Comparison of ENCODE assay signal across 19 cellular contexts in the genomic region with DNA sequence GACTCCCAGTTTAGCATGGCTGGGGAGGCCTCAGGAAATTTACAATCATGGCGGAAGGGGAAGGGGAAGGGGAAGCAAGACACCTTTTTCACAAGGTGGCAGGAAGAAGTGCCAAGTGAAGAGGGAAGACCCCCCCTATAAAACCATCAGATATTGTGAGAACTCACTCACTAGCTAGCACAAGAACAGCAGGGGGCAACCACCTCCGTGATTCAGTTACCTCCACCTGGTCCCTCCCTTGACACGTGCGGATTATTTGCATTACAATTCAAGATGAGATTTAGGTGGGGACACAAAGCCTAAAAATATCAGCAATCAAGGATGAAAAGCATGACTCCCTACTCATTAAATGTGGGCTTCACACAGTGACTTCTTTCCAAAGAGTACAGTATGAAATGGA.
DNase-seq lines count a peak whose midpoint lies in the region; ATAC-seq, FAIRE-seq and TF ChIP-seq lines count a peak whose summit lies in the region.
"Had no signal": no experiment of that assay in that cellular context is flagged by ENCODE, and none has a peak within 500 bp of the region (broad histone marks: within the 10 kb centered on the region; RNA-seq: fewer than 3 reads in every experiment).

No MANE protein-coding gene starts in this region.

- no peaks in the 10 kb centered on the region for H3K9me3 ChIP-seq in GM12878 (replicated peaks; ENCODE audit: control insufficient read depth, insufficient read depth, low read length)
- H3K9me3 ChIP-seq in ovary, result no peaks in the 10 kb centered on the region
- H3K9me3 ChIP-seq: A549 had no signal

- H3K36me3 ChIP-seq in GM23338 (ENCODE audit: insufficient read depth) (no peaks in the 10 kb centered on the region), GM12878 (ENCODE audit: control insufficient read depth in 2 of 2, insufficient read depth in 2 of 2, low read length in 1 of 2) (no peaks in the 10 kb centered on the region), mesendoderm (ENCODE audit: control insufficient read depth, insufficient read depth, low read length) (no peaks in the 10 kb centered on the region), ovary (no peaks in the 10 kb centered on the region)

- no peak overlapping the region; the same call in 1 of the 2 replicates for H2AFZ ChIP-seq in GM23338
- no peak overlapping the region for H2AFZ ChIP-seq in GM12878 (ENCODE audit: control insufficient read depth, low read depth, low read length)

- no peaks in the 10 kb centered on the region for H3K36me3 Mint-ChIP-seq in GM23338 (ENCODE audit: low read depth)
- H3K36me3 Mint-ChIP-seq: IgD-negative memory B cell had no signal

- H3K27ac ChIP-seq in GM23338 (ENCODE audit: low read depth) (no peak overlapping the region), GM12878 (ENCODE audit: control insufficient read depth, insufficient read depth) (no peak overlapping the region), mesendoderm (ENCODE audit: low read depth, low read length) (no peak overlapping the region), ovary (no peak overlapping the region)
- H3K27ac ChIP-seq: A549, C4-2B had no signal

- FAIRE-seq in GM12878 (lab: Jason Lieb, UNC), result no peak
- FAIRE-seq: A549, H54, HepG2 had no signal

- H3K18ac ChIP-seq in mesendoderm (ENCODE audit: low read length), result no peak overlapping the region

- peak overlapping the region; percentile 77 for H2BK5ac ChIP-seq in mesendoderm (ENCODE audit: low read length)

- H3K9me3 Mint-ChIP-seq in GM23338, result no peaks in the 10 kb centered on the region
- H3K9me3 Mint-ChIP-seq: CD4-positive, alpha-beta T cell had no signal

- H3K79me2 ChIP-seq in GM23338 (replicated peaks; ENCODE audit: insufficient read depth), result no peaks in the 10 kb centered on the region
- no peaks in the 10 kb centered on the region for H3K79me2 ChIP-seq in GM12878 (ENCODE audit: control insufficient read depth, insufficient read depth, low read length)
- no peaks in the 10 kb centered on the region for H3K79me2 ChIP-seq in mesendoderm (ENCODE audit: control insufficient read depth, insufficient read depth, low read length)

- SMC1A ChIA-PET in GM12878 (lab: Charles Lee; ENCODE audit: uncharacterized antibody, unreplicated experiment), result no interaction called here

- no peak overlapping the region for H3K27ac Mint-ChIP-seq in GM23338
- H3K27ac Mint-ChIP-seq: CD4-positive, alpha-beta T cell; IgD-negative memory B cell had no signal

- no peaks in the 10 kb centered on the region for H3K9me2 ChIP-seq in GM23338 (ENCODE audit: insufficient read depth)

- BruUV-seq in GM12878 (replicated peaks; lab: Mats Ljungman, UMichigan), result no TSS peak

- peaks cover 5% of the 10 kb centered on the region; the same call in 1 of the 2 replicates for H3K4me1 ChIP-seq in GM23338 (ENCODE audit: insufficient read depth)
- H3K4me1 ChIP-seq in GM12878 (ENCODE audit: control insufficient read depth, insufficient read depth, low read length), result no peaks in the 10 kb centered on the region
- H3K4me1 ChIP-seq in mesendoderm (ENCODE audit: control insufficient read depth, low read depth, low read length), result peaks cover 9% of the 10 kb centered on the region
- no peaks in the 10 kb centered on the region for H3K4me1 ChIP-seq in ovary (ENCODE audit: insufficient read depth)
- H3K4me1 ChIP-seq: A549 had no signal

- WGBS in GM12878 (ENCODE audit: insufficient coverage, insufficient replicate concordance, low lambda C conversion rate, missing lambda C conversion rate), result 72% methylated on average over 3 of the region's 4 CpGs
- WGBS in mesendoderm (ENCODE audit: extremely low coverage, insufficient coverage, low lambda C conversion rate), result no CpG with 5 or more reads among the region's 4 CpGs
- 56 to 60% (median 59%) methylated on average over 4 of the region's 4 CpGs for WGBS in ovary, 3 donors

- H3K4me2 ChIP-seq in GM23338 (0 out of 2 replicates have a peak overlapping the region, but pooled peaks have one; percentile 58), GM12878 (ENCODE audit: control insufficient read depth, insufficient read depth) (no peak overlapping the region), mesendoderm (ENCODE audit: low read length) (no peak overlapping the region)
- H3K4me2 ChIP-seq: A549 had no signal

- no peak overlapping the region for H3K9ac ChIP-seq in GM12878 (ENCODE audit: control insufficient read depth, insufficient read depth, low read length)
- no peak overlapping the region for H3K9ac ChIP-seq in mesendoderm (ENCODE audit: low read length)

- no peaks in the 10 kb centered on the region for H3K27me3 ChIP-seq in GM23338 (ENCODE audit: insufficient read depth)
- H3K27me3 ChIP-seq in GM12878 (replicated peaks in 1 of 2; ENCODE audit: control insufficient read depth in 2 of 2, insufficient read depth in 2 of 2, low read length in 1 of 2), result peaks cover 0 to 2% of the 10 kb centered on the region in 2 experiments; a peak in 2 of 4 replicates
- no peaks in the 10 kb centered on the region for H3K27me3 ChIP-seq in mesendoderm (ENCODE audit: insufficient read depth, low read length, poor library complexity)
- no peaks in the 10 kb centered on the region for H3K27me3 ChIP-seq in ovary

- ATAC-seq in GM23338 (no peak), GM12878 (no peak), GM19467 (IDR thresholded peaks at IDR 0.05; ENCODE audit: unreplicated experiment) (no peak)
- ATAC-seq: A549, HCT116, HepG2 had no signal

- H2BK15ac ChIP-seq in mesendoderm (replicated peaks; ENCODE audit: low read depth), result no peak overlapping the region

- no peak overlapping the region for H4K8ac ChIP-seq in mesendoderm (ENCODE audit: low read depth, low read length)

- no peak overlapping the region for H4K5ac ChIP-seq in mesendoderm (ENCODE audit: low read length)

- H3K4me1 Mint-ChIP-seq in GM23338, result peaks cover 8% of the 10 kb centered on the region

- H4K20me1 ChIP-seq in GM23338 (replicated peaks; ENCODE audit: insufficient read depth) (no peaks in the 10 kb centered on the region), GM12878 (ENCODE audit: control insufficient read depth, insufficient read depth) (no peaks in the 10 kb centered on the region)

- TF ChIP-seq POLR2A in GM12878 (IDR thresholded peaks at IDR 0.05; ENCODE audit: low read depth, low read length), result no peak
- TF ChIP-seq POLR2A in ovary (IDR thresholded peaks at IDR 0.05), result no peak

- peak overlapping the region; percentile 83 for H2AK5ac ChIP-seq in mesendoderm (ENCODE audit: low read length)

- CTCF ChIA-PET in GM12878 (lab: Yijun Ruan, JAX), result no interaction called here

- DNase-seq in GM23338 (ENCODE audit: low spot score) (peak; percentile 64), NCI-H69 (lab: John Stamatoyannopoulos, UW) (peak; percentile 45), GM12878 (ENCODE audit: low read depth, low spot score) (no peak), mesendoderm (no peak), ovary (no peak), 8988T (no peak)
- DNase-seq: AML-193; CD4-positive, alpha-beta T cell; DMS153; DMS79; GDM1; KBM-7 had no signal

- no peak overlapping the region for H3K23ac ChIP-seq in mesendoderm (ENCODE audit: low read length)

- RAD21 ChIA-PET in GM12878 (lab: Charles Lee; ENCODE audit: unreplicated experiment), result no interaction called here

- 0 out of 2 replicates have a peak, but pooled peaks have one; percentile 3 for TF ChIP-seq RAD21 in GM12878 (IDR thresholded peaks at IDR 0.05; ENCODE audit: insufficient read depth, low read depth, low read length)

- in situ Hi-C loops in GM12878 (cut with MboI), result no loop called here

- no peak overlapping the region for H3K4me3 Mint-ChIP-seq in GM23338
- H3K4me3 Mint-ChIP-seq: CD4-positive, alpha-beta T cell; IgD-negative memory B cell had no signal

- no peaks in the 10 kb centered on the region for H3K79me1 ChIP-seq in mesendoderm (ENCODE audit: low read length)

- intact Hi-C loops in GM12878 (cut with micrococcal nuclease; ENCODE audit: unreplicated experiment) (no loop called here), ovary (cut with DNase I) (no loop called here)

- H3K27me3 Mint-ChIP-seq in GM23338 (ENCODE audit: insufficient read depth, low read depth, poor library complexity), result peaks cover 2% of the 10 kb centered on the region
- H3K27me3 Mint-ChIP-seq: CD4-positive, alpha-beta T cell had no signal

- no peak overlapping the region for H3K56ac ChIP-seq in mesendoderm (ENCODE audit: low read length)

- TF ChIP-seq CTCF in GM23338 (conservative IDR thresholded peaks at IDR 0.05; ENCODE audit: low read depth in 2 of 2) (peak in 1 of 2 experiments; percentile 29; a peak in 2 of 4 replicates), GM12878 (IDR thresholded peaks at IDR 0.05 in 2 of 3, conservative IDR thresholded peaks at IDR 0.05 in 1 of 3; ENCODE audit: control insufficient read depth in 2 of 3, extremely low read depth in 1 of 3, insufficient read depth in 1 of 3, low read depth in 3 of 3, low read length in 3 of 3) (no peak), ovary (IDR thresholded peaks at IDR 0.05) (no peak)

- no peak overlapping the region for H3K4me3 ChIP-seq in GM23338
- H3K4me3 ChIP-seq in GM12878, result no peak overlapping the region
- H3K4me3 ChIP-seq in mesendoderm (ENCODE audit: low read length), result no peak overlapping the region
- no peak overlapping the region for H3K4me3 ChIP-seq in ovary
- H3K4me3 ChIP-seq: A549 had no signal

- POLR2A ChIA-PET in GM12878 (lab: Charles Lee), result no interaction called here

- H3F3A ChIP-seq in GM23338 (replicated peaks; ENCODE audit: low read depth), result no peaks in the 10 kb centered on the region

- no peak overlapping the region for H2BK120ac ChIP-seq in mesendoderm (ENCODE audit: low read depth, low read length)

- TF ChIP-seq EP300 in GM12878 (IDR thresholded peaks at IDR 0.05; ENCODE audit: borderline replicate concordance in 1 of 2, control insufficient read depth in 1 of 2, low read depth in 2 of 2, low read length in 2 of 2), result no peak
- no peak for TF ChIP-seq EP300 in ovary (IDR thresholded peaks at IDR 0.05)

- H3K4ac ChIP-seq in mesendoderm (ENCODE audit: low read depth, low read length), result no peak overlapping the region

TF ChIP-seq in GM23338, 12 proteins besides CTCF, POLR2A, EP300 and RAD21 (continues in another document):
- TF ChIP-seq EZH2phosphoT487 (IDR thresholded peaks at IDR 0.05; ENCODE audit: unreplicated experiment), result no peak

Comparison
In these comparisons a context has a peak if more than half of its experiments do, and no peak if none do; other contexts are left out.
1. DNase-seq: peak in GM23338 (single experiment) and NCI-H69 (single experiment); none in GM12878 (single experiment), mesendoderm (single experiment), ovary (0 of 5) and 8988T (single experiment).